17 cellular contexts compared by ENCODE assay signal in the genomic region with DNA sequence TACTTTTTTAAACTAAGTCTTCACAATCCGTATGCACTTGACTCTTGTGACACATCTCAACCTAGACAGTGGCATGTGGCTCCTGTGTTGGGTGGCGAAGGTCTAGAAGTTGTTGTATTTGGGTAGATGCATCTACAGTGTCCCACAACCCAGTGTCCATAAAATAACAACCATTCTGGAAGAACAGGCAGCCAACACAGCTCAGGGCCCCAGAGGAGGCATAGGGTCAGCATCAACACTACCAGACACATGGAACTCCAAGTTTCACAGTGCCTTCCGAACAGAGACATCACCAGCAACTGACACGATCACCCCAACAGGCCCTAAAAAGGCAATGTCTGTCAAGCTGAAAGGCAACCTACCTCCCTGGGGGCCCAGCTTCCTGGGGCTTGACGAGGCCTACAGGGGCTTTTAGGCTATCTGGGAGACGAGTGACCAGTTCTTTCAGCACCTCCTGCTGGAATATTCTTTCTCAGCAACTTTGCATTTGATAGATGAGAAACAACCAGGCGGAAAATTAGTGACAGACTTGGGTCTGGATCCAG. TPM values are rescaled to one million over a fixed set of nuclear protein-coding genes. Genes with fewer than 3 reads are reported as not detected.
A peak's percentile ranks its signal among the peaks of the same experiment; 100 is the strongest.
DNase-seq lines count a peak whose midpoint lies in the region; ATAC-seq and TF ChIP-seq lines count a peak whose summit lies in the region.
"Had no signal": no experiment of that assay in that cellular context is flagged by ENCODE, and none has a peak within 500 bp of the region (broad histone marks: within the 10 kb centered on the region; RNA-seq: fewer than 3 reads in every experiment).

No MANE protein-coding gene starts in this region.

- peaks cover 93% of the 10 kb centered on the region for H3K4me1 Mint-ChIP-seq in activated CD4-positive, alpha-beta T cell treated with anti-CD3 and anti-CD28 coated beads for 36 hours
- H3K4me1 Mint-ChIP-seq in activated CD4-positive, alpha-beta T cell treated with anti-CD3 and anti-CD28 coated beads, Interleukin-2, amount 10 ng/mL, durations not matched to agents 7 days and 5 days = peaks cover 85% of the 10 kb centered on the region
- H3K4me1 Mint-ChIP-seq in effector memory CD8-positive, alpha-beta T cell (ENCODE audit: low read depth in 2 of 2) = peaks cover 63 to 65% of the 10 kb centered on the region in 2 donors

- no peak for TF ChIP-seq POLR2A in spleen (IDR thresholded peaks at IDR 0.05)

- H3K9me2 ChIP-seq in Loucy (replicated peaks; ENCODE audit: low read depth, low read length) = no peaks in the 10 kb centered on the region

- H3K79me2 ChIP-seq in Loucy (ENCODE audit: insufficient read depth, low read length) = peaks cover 66% of the 10 kb centered on the region

- no peak for ATAC-seq in activated CD4-positive, alpha-beta T cell treated with anti-CD3 and anti-CD28 coated beads for 36 hours
- ATAC-seq in effector memory CD8-positive, alpha-beta T cell (replicated peaks) = no peak
- no peak for ATAC-seq in GM18909 (IDR thresholded peaks at IDR 0.05; ENCODE audit: poor library complexity, unreplicated experiment)
- ATAC-seq: HCT116 had no signal

- peak overlapping the region in 1 of 8 donors; percentile 96 for H3K27ac ChIP-seq in spleen
- H3K27ac ChIP-seq: right lobe of liver, thyroid gland had no signal

- no peaks in the 10 kb centered on the region for H3K9me3 Mint-ChIP-seq in activated CD4-positive, alpha-beta T cell treated with anti-CD3 and anti-CD28 coated beads for 36 hours (ENCODE audit: low read depth)
- H3K9me3 Mint-ChIP-seq in activated CD4-positive, alpha-beta T cell treated with anti-CD3 and anti-CD28 coated beads, Interleukin-2, amount 10 ng/mL, durations not matched to agents 7 days and 5 days = no peaks in the 10 kb centered on the region
- H3K9me3 Mint-ChIP-seq in effector memory CD8-positive, alpha-beta T cell = no peaks in the 10 kb centered on the region
- H3K9me3 Mint-ChIP-seq: activated B cell treated with CpG ODN at 0.5 μM for 24 hours had no signal

- H3K27me3 Mint-ChIP-seq in activated CD4-positive, alpha-beta T cell treated with anti-CD3 and anti-CD28 coated beads for 36 hours = no peaks in the 10 kb centered on the region
- H3K27me3 Mint-ChIP-seq in activated CD4-positive, alpha-beta T cell treated with anti-CD3 and anti-CD28 coated beads, Interleukin-2, amount 10 ng/mL, durations not matched to agents 7 days and 5 days = no peaks in the 10 kb centered on the region
- no peaks in the 10 kb centered on the region for H3K27me3 Mint-ChIP-seq in effector memory CD8-positive, alpha-beta T cell
- H3K27me3 Mint-ChIP-seq: activated B cell treated with CpG ODN at 0.5 μM for 24 hours had no signal

- intact Hi-C loops in activated CD4-positive, alpha-beta T cell treated with anti-CD3 and anti-CD28 coated beads for 36 hours (cut with DNase I, micrococcal nuclease) = loop anchor here in 1 of 2 experiments (5.0 kb wide), 1 partner anchor 883 kb away; no protein-coding TSS in a partner anchor
- intact Hi-C loops in spleen (cut with DNase I; ENCODE audit: low total_unique reads) = no loop called here

- peaks cover 40% of the 10 kb centered on the region for H3K36me3 Mint-ChIP-seq in activated CD4-positive, alpha-beta T cell treated with anti-CD3 and anti-CD28 coated beads for 36 hours (ENCODE audit: low read depth)
- peaks cover 44% of the 10 kb centered on the region for H3K36me3 Mint-ChIP-seq in activated CD4-positive, alpha-beta T cell treated with anti-CD3 and anti-CD28 coated beads, Interleukin-2, amount 10 ng/mL, durations not matched to agents 7 days and 5 days (ENCODE audit: low read depth)
- H3K36me3 Mint-ChIP-seq in effector memory CD8-positive, alpha-beta T cell (ENCODE audit: insufficient read depth) = peaks cover 33% of the 10 kb centered on the region

- peaks cover 73% of the 10 kb centered on the region for H3K4me1 ChIP-seq in Loucy (ENCODE audit: insufficient read depth, low read length, poor library complexity, severe bottlenecking)
- peaks cover 42 to 100% (median 92%) of the 10 kb centered on the region in 6 donors for H3K4me1 ChIP-seq in spleen

- no peak overlapping the region for H3K4me3 Mint-ChIP-seq in activated CD4-positive, alpha-beta T cell treated with anti-CD3 and anti-CD28 coated beads for 36 hours
- H3K4me3 Mint-ChIP-seq in activated CD4-positive, alpha-beta T cell treated with anti-CD3 and anti-CD28 coated beads, Interleukin-2, amount 10 ng/mL, durations not matched to agents 7 days and 5 days = no peak overlapping the region
- no peak overlapping the region for H3K4me3 Mint-ChIP-seq in effector memory CD8-positive, alpha-beta T cell
- H3K4me3 Mint-ChIP-seq: activated B cell treated with CpG ODN at 0.5 μM for 24 hours had no signal

- H3K36me3 ChIP-seq in Loucy (ENCODE audit: insufficient read depth, low read length) (peaks cover 8% of the 10 kb centered on the region; the same call in 1 of the 2 replicates), spleen (peaks cover 4 to 87% (median 34%) of the 10 kb centered on the region in 6 donors)

- H3K4me3 ChIP-seq in Loucy (ENCODE audit: low read length, poor library complexity, severe bottlenecking) (peak overlapping the region; percentile 95), spleen (no peak overlapping the region)
- H3K4me3 ChIP-seq: right lobe of liver, thyroid gland had no signal

- H3K9ac ChIP-seq in Loucy (ENCODE audit: low read depth, low read length, poor library complexity, severe bottlenecking) = peak overlapping the region; percentile 26

- no peak overlapping the region for H2AFZ ChIP-seq in Loucy (ENCODE audit: low read length)

- no peaks in the 10 kb centered on the region for H3K27me3 ChIP-seq in Loucy (ENCODE audit: insufficient read depth, low read length, poor library complexity, severe bottlenecking)
- no peaks in the 10 kb centered on the region for H3K27me3 ChIP-seq in spleen (replicated peaks in 1 of 7)
- H3K27me3 ChIP-seq: right lobe of liver, thyroid gland had no signal

- POLR2A ChIA-PET in activated CD4-positive, alpha-beta T cell treated with anti-CD3 and anti-CD28 coated beads for 36 hours (lab: Charles Lee) = no interaction called here
- POLR2A ChIA-PET in activated CD4-positive, alpha-beta T cell treated with anti-CD3 and anti-CD28 coated beads, Interleukin-2, amount 10 ng/mL, durations not matched to agents 7 days and 5 days (lab: Charles Lee) = no interaction called here

- peak; percentile 38; the same call in 1 of the 2 replicates for TF ChIP-seq CTCF in Loucy (conservative IDR thresholded peaks at IDR 0.05; ENCODE audit: low read length)
- no peak for TF ChIP-seq CTCF in spleen (IDR thresholded peaks at IDR 0.05 in 8 of 11, conservative IDR thresholded peaks at IDR 0.05 in 3 of 11)

- CTCF ChIA-PET in activated CD4-positive, alpha-beta T cell treated with anti-CD3 and anti-CD28 coated beads for 36 hours (lab: Charles Lee) = no interaction called here
- CTCF ChIA-PET in activated CD4-positive, alpha-beta T cell treated with anti-CD3 and anti-CD28 coated beads, Interleukin-2, amount 10 ng/mL, durations not matched to agents 7 days and 5 days (lab: Charles Lee) = interaction anchor here (0.6 to 1.6 kb wide), 3 partner anchors 13 to 71 kb away, joined by 3 to 5 read pairs (median 4); no protein-coding TSS in a partner anchor

- H3K27ac Mint-ChIP-seq in activated CD4-positive, alpha-beta T cell treated with anti-CD3 and anti-CD28 coated beads for 36 hours = peak overlapping the region; percentile 1
- no peak overlapping the region for H3K27ac Mint-ChIP-seq in activated CD4-positive, alpha-beta T cell treated with anti-CD3 and anti-CD28 coated beads, Interleukin-2, amount 10 ng/mL, durations not matched to agents 7 days and 5 days
- H3K27ac Mint-ChIP-seq in effector memory CD8-positive, alpha-beta T cell = peak overlapping the region; percentile 46 to 66
- H3K27ac Mint-ChIP-seq: activated B cell treated with CpG ODN at 0.5 μM for 24 hours had no signal

- DNase-seq in activated CD4-positive, alpha-beta T cell treated with anti-CD3 and anti-CD28 coated beads for 36 hours = no peak
- DNase-seq in activated CD4-positive, alpha-beta T cell treated with anti-CD3 and anti-CD28 coated beads, Interleukin-2, amount 10 ng/mL, durations not matched to agents 7 days and 5 days = no peak
- DNase-seq in effector memory CD8-positive, alpha-beta T cell = no peak
- DNase-seq in spleen = peak; percentile 56
- DNase-seq in SKM-1 treated with dmso at 0.1 percent for 144 hours (lab: John Stamatoyannopoulos, UW; ENCODE audit: unreplicated experiment) = no peak
- no peak for DNase-seq in hypothalamus (lab: John Stamatoyannopoulos, UW)
- DNase-seq: activated B cell treated with CpG ODN at 0.5 μM for 24 hours; glutamatergic neuron; NCI-H1105; NCI-H2171 treated with DMSO at 0.1 percent for 48 hours; right lobe of liver; stimulated activated CD4-positive, alpha-beta T cell treated with anti-CD3 and anti-CD28 coated beads, Interleukin-2, amount 100 ng/mL, for 48 hours; stimulated activated CD8-positive, alpha-beta memory T cell treated with anti-CD3 and anti-CD28 coated beads, Interleukin-4, amount 100 ng/mL, for 48 hours; thyroid gland had no signal

- H4K20me1 ChIP-seq in Loucy (ENCODE audit: insufficient read depth, low read length, poor library complexity, severe bottlenecking) = peaks cover 14% of the 10 kb centered on the region

- peak overlapping the region; percentile 94 for H3K4me2 ChIP-seq in Loucy (ENCODE audit: low read depth, low read length, poor library complexity, severe bottlenecking)

- H3F3A ChIP-seq in Loucy (ENCODE audit: low read depth) = no peaks in the 10 kb centered on the region

- 78 to 90% (median 83%) methylated on average over 7 of the region's 7 CpGs for WGBS in spleen, 5 donors

- H3K9me3 ChIP-seq in Loucy (ENCODE audit: insufficient read depth, low read depth, low read length) = no peaks in the 10 kb centered on the region
- H3K9me3 ChIP-seq in spleen = no peaks in the 10 kb centered on the region
- H3K9me3 ChIP-seq: right lobe of liver, thyroid gland had no signal

RNA-seq across cellular contexts. Expression of a gene that starts 5.6 kb away (rescaled TPM):
- 10 to 100 TPM; 20.1 to 21.3 TPM for total RNA-seq in activated CD4-positive, alpha-beta T cell treated with anti-CD3 and anti-CD28 coated beads for 36 hours
- total RNA-seq in activated CD4-positive, alpha-beta T cell treated with anti-CD3 and anti-CD28 coated beads, Interleukin-2, amount 10 ng/mL, durations not matched to agents 7 days and 5 days = 10 to 100 TPM; 29.7 to 32.7 TPM
- total RNA-seq in spleen = 10 to 100 TPM; 29.1 to 43.3 (median 30.7) TPM
- 10 to 100 TPM; 10.1 to 23.1 (median 11.3) TPM for polyA plus RNA-seq in spleen

RNA-seq across cellular contexts. Expression of a gene that starts 17.9 kb away (rescaled TPM):
- 10 to 100 TPM; 39.5 to 49.4 TPM for total RNA-seq in activated CD4-positive, alpha-beta T cell treated with anti-CD3 and anti-CD28 coated beads for 36 hours
- total RNA-seq in activated CD4-positive, alpha-beta T cell treated with anti-CD3 and anti-CD28 coated beads, Interleukin-2, amount 10 ng/mL, durations not matched to agents 7 days and 5 days = 10 to 100 TPM; 46.5 to 56.9 TPM
- total RNA-seq in spleen = 10 to 100 TPM; 32.6 to 43.1 (median 41.3) TPM
- polyA plus RNA-seq in spleen = 10 to 100 TPM; 13.2 to 19.8 (median 16.6) TPM

RNA-seq across cellular contexts. Expression of a gene that starts 38.8 kb away (rescaled TPM):
- total RNA-seq in activated CD4-positive, alpha-beta T cell treated with anti-CD3 and anti-CD28 coated beads for 36 hours = 10 to 100 TPM; 75.9 to 92.3 TPM
- total RNA-seq in activated CD4-positive, alpha-beta T cell treated with anti-CD3 and anti-CD28 coated beads, Interleukin-2, amount 10 ng/mL, durations not matched to agents 7 days and 5 days = 10 to 100 TPM; 55.5 to 57.6 TPM
- total RNA-seq in spleen = 10 to 100 TPM; 33.5 to 81.1 (median 45.9) TPM
- polyA plus RNA-seq in spleen = 100 to 1,000 TPM in 2 of 3 donors, 10 to 100 TPM in 1; 57.1 to 138 (median 125) TPM
